Comparison of ENCODE assay signal across 2 cellular contexts in the genomic region with DNA sequence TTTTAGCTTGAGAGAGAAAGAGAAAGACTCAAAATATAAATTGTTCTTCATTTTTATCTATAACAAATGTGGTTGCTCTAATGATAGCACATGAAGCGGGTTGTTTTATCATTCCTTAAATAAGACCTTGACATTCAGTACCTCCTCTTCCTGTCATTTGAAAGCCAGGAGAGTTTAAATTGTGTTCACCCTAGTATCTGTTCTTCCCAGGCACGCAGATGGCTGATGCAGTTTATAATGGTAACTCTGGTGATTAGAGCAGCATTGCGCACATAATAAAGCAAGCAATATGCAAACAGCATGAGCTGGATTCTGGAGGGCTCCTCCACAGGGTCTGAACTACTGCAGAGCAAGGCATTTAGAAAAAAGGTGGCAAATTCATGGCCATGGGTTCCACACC.
A peak's percentile ranks its signal among the peaks of the same experiment; 100 is the strongest.
TF ChIP-seq lines count a peak whose summit lies in the region.

No MANE protein-coding gene starts in this region.

TF ChIP-seq in K562, 482 proteins besides CTCF, POLR2A, EP300 and RAD21 (continued from another document):
- TF ChIP-seq, protein P1, sequence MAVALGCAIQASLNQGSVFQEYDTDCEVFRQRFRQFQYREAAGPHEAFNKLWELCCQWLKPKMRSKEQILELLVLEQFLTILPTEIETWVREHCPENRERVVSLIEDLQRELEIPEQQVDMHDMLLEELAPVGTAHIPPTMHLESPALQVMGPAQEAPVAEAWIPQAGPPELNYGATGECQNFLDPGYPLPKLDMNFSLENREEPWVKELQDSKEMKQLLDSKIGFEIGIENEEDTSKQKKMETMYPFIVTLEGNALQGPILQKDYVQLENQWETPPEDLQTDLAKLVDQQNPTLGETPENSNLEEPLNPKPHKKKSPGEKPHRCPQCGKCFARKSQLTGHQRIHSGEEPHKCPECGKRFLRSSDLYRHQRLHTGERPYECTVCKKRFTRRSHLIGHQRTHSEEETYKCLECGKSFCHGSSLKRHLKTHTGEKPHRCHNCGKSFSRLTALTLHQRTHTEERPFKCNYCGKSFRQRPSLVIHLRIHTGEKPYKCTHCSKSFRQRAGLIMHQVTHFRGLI (CRISPR knock-in tag; IDR thresholded peaks at IDR 0.05): no peak
- TF ChIP-seq, protein P2, sequence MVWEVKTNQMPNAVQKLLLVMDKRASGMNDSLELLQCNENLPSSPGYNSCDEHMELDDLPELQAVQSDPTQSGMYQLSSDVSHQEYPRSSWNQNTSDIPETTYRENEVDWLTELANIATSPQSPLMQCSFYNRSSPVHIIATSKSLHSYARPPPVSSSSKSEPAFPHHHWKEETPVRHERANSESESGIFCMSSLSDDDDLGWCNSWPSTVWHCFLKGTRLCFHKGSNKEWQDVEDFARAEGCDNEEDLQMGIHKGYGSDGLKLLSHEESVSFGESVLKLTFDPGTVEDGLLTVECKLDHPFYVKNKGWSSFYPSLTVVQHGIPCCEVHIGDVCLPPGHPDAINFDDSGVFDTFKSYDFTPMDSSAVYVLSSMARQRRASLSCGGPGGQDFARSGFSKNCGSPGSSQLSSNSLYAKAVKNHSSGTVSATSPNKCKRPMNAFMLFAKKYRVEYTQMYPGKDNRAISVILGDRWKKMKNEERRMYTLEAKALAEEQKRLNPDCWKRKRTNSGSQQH (CRISPR knock-in tag; IDR thresholded peaks at IDR 0.05): no peak
- TF ChIP-seq TCF3 (CRISPR knock-in tag; IDR thresholded peaks at IDR 0.05): peak; percentile 68
- TF ChIP-seq EWSR1 (IDR thresholded peaks at IDR 0.05; ENCODE audit: borderline replicate concordance, low read depth, partially characterized antibody): no peak
- no peak for TF ChIP-seq TEAD2 (tag; IDR thresholded peaks at IDR 0.05)
- TF ChIP-seq TEAD4 (IDR thresholded peaks at IDR 0.05; ENCODE audit: low read length): peak; percentile 75
- no peak for TF ChIP-seq TEAD4 (CRISPR knock-in tag; IDR thresholded peaks at IDR 0.05; ENCODE audit: borderline replicate concordance)
- TF ChIP-seq NR2C2 (CRISPR knock-in tag; IDR thresholded peaks at IDR 0.05): no peak
- no peak for TF ChIP-seq NR2C2 (tag; IDR thresholded peaks at IDR 0.05)
- 0 out of 2 replicates have a peak, but pooled peaks have one; percentile 18 for TF ChIP-seq CBFA2T2 (conservative IDR thresholded peaks at IDR 0.05)

TF ChIP-seq in neural cell, 6 proteins besides CTCF, POLR2A, EP300 and RAD21 (continued from another document):
- TF ChIP-seq EZH2 (IDR thresholded peaks at IDR 0.05; ENCODE audit: borderline replicate concordance, insufficient read depth, low read length, poor library complexity, severe bottlenecking): no peak
- TF ChIP-seq MXI1 (conservative IDR thresholded peaks at IDR 0.05; ENCODE audit: poor library complexity, severe bottlenecking): no peak
TF ChIP-seq in neural cell: peak in this region for 0.
